ENCODE assay signal across 8 cellular contexts in genomic region chr1:119647734-119648619, GRCh38. TPM values are rescaled to one million over a fixed set of nuclear protein-coding genes. Genes with fewer than 3 reads are reported as not detected.
DNase-seq lines count a peak whose midpoint lies in the region; ATAC-seq and TF ChIP-seq lines count a peak whose summit lies in the region.

ZNF697 (minus strand) TSS chr1:119648266; CDS start chr1:119626100, 22,166 bp downstream.

- no peaks in the 10 kb centered on the region for H3K9me3 Mint-ChIP-seq in activated naive CD8-positive, alpha-beta T cell (ENCODE audit: low read depth)
- peaks cover 10% of the 10 kb centered on the region for H3K9me3 Mint-ChIP-seq in glutamatergic neuron (ENCODE audit: unreplicated experiment)

- peaks cover 25% of the 10 kb centered on the region for H3K4me1 Mint-ChIP-seq in activated naive CD8-positive, alpha-beta T cell (ENCODE audit: low read depth)
- H3K4me1 Mint-ChIP-seq in glutamatergic neuron (ENCODE audit: low read depth, unreplicated experiment): peaks cover 32% of the 10 kb centered on the region

- H3K27ac Mint-ChIP-seq in activated naive CD8-positive, alpha-beta T cell: peak within 1 kb of the TSS; percentile 1
- peak within 1 kb of the TSS; percentile 88 for H3K27ac Mint-ChIP-seq in glutamatergic neuron (ENCODE audit: unreplicated experiment)

- H3K4me3 Mint-ChIP-seq in activated naive CD8-positive, alpha-beta T cell: peak within 1 kb of the TSS; percentile 79
- H3K4me3 Mint-ChIP-seq in glutamatergic neuron (ENCODE audit: unreplicated experiment): peak within 1 kb of the TSS; percentile 95

- H3K27me3 Mint-ChIP-seq in activated naive CD8-positive, alpha-beta T cell: peaks cover 47% of the 10 kb centered on the region
- H3K27me3 Mint-ChIP-seq in glutamatergic neuron (ENCODE audit: unreplicated experiment): peaks cover 8% of the 10 kb centered on the region

- ATAC-seq in GM21390 (IDR thresholded peaks at IDR 0.05; ENCODE audit: unreplicated experiment): peak; percentile 69

- peak; percentile 47 for TF ChIP-seq CTCF in glutamatergic neuron (IDR thresholded peaks at IDR 0.05; ENCODE audit: partially characterized antibody, unreplicated experiment)

- DNase-seq in DMS79 (lab: John Stamatoyannopoulos, UW) (peak; percentile 84), HT1080 (ENCODE audit: low read depth) (peak; percentile 98), NOMO-1 (lab: John Stamatoyannopoulos, UW; ENCODE audit: unreplicated experiment in 2 of 2) (peak; percentile 80 to 84), glutamatergic neuron (peak; percentile 91), non-pigmented ciliary epithelial cell (ENCODE audit: low read depth) (peak; percentile 73), ureter (ENCODE audit: low spot score) (peak; percentile 97)

- H3K36me3 Mint-ChIP-seq in activated naive CD8-positive, alpha-beta T cell: no peaks in the 10 kb centered on the region
- H3K36me3 Mint-ChIP-seq in glutamatergic neuron (ENCODE audit: unreplicated experiment): no peaks in the 10 kb centered on the region

RNA-seq across cellular contexts. Expression of gene ZNF697, which starts in this region (rescaled TPM):
- 16.2 and 17.6 TPM in 2 replicates for total RNA-seq in HT1080 (2014; rRNA removed; shearing (Covaris generic))
- polyA plus RNA-seq in HT1080 (2015; cell fraction: cytosol; rRNA removed): 17.3 and 20.9 TPM in 2 replicates
- polyA plus RNA-seq in HT1080 (2015; cell fraction: nucleus; rRNA removed): 27.0 and 33.5 TPM in 2 replicates
- 41.9 TPM for total RNA-seq in glutamatergic neuron (ENCODE audit: unreplicated experiment)
- 4.6 TPM for total RNA-seq in ureter

Comparison
In these comparisons a context has a peak if more than half of its experiments do, and no peak if none do; other contexts are left out.
1. Peak in every context shown above with its lines: DNase-seq and ATAC-seq.